In the genomic region with DNA sequence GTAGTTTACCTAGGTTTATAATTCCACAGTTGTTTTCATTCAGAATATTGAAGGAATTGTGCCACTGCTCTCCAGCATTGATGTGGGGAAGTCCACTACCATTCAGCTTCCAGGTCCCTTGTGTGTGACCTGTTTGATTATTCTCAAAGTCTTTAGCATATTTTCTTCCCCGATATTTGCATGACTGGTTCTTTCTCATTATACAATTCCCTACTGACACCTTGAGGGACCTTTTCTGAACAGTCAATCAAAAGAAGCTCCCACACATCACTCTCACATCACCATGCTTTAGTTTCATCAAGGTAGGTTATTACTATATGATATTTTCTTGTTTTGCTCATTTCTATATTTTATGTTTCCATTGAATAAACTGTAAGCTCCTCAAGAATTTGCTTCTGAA, we compare ENCODE assay signal across 24 cellular contexts.
"Had no signal": no experiment of that assay in that cellular context is flagged by ENCODE, and none has a peak within 500 bp of the region (broad histone marks: within the 10 kb centered on the region; RNA-seq: fewer than 3 reads in every experiment).

No MANE protein-coding gene starts in this region.

- FAIRE-seq: endothelial cell of umbilical vein, frontal cortex had no signal

- DNase-seq: activated CD4-positive, alpha-beta T cell treated with anti-CD3 and anti-CD28 coated beads, Interleukin-2, amount 10 ng/mL, durations not matched to agents 7 days and 5 days; activated CD4-positive, CD25-positive, alpha-beta regulatory T cell treated with anti-CD3 and anti-CD28 coated beads, Interleukin-2, amount 50 U/mL, for 72 hours; activated CD8-positive, alpha-beta T cell treated with anti-CD3 and anti-CD28 coated beads for 36 hours; brain microvascular endothelial cell; central memory CD4-positive, alpha-beta T cell; dermis blood vessel endothelial cell; effector CD8-positive, alpha-beta T cell; glutamatergic neuron; kidney glomerular epithelial cell; left ventricle myocardium inferior; natural killer cell; ovary; right cardiac atrium; stimulated activated CD4-positive, alpha-beta T cell treated with anti-CD3 and anti-CD28 coated beads, Interleukin-4, amount 100 ng/mL, for 24 hours; stimulated activated naive CD8-positive, alpha-beta T cell treated with anti-CD3 and anti-CD28 coated beads, Interleukin-15, amount 100 ng/mL, for 72 hours; tibial artery had no signal

- H3K27me3 ChIP-seq: ascending aorta, brain microvascular endothelial cell, esophagus muscularis mucosa, hepatocyte, neutrophil, ovary, tibial artery had no signal

- H3K4me1 ChIP-seq: left ventricle myocardium inferior, tibial artery had no signal

- H3K4me3 ChIP-seq: ascending aorta, esophagus muscularis mucosa, hepatocyte, left ventricle myocardium inferior, ovary, tibial artery had no signal

- H2AFZ ChIP-seq: hepatocyte had no signal

- H3K79me2 ChIP-seq: hepatocyte had no signal

- ATAC-seq: activated CD8-positive, alpha-beta T cell treated with anti-CD3 and anti-CD28 coated beads for 36 hours; activated naive CD4-positive, alpha-beta T cell treated with anti-CD3 and anti-CD28 coated beads, Interleukin-2, amount 50 U/mL, for 72 hours; natural killer cell; right cardiac atrium; stimulated activated naive CD8-positive, alpha-beta T cell treated with anti-CD3 and anti-CD28 coated beads, Interleukin-15, amount 100 ng/mL, for 72 hours had no signal

- H3K4me2 ChIP-seq: hepatocyte had no signal

- H3K27ac ChIP-seq: ascending aorta, brain microvascular endothelial cell, esophagus muscularis mucosa, hepatocyte, left ventricle myocardium inferior, neutrophil, ovary, tibial artery, VCaP had no signal

- H3K36me3 ChIP-seq: ascending aorta, brain microvascular endothelial cell, esophagus muscularis mucosa, left ventricle myocardium inferior, neutrophil, ovary, tibial artery had no signal

- H3K9me3 ChIP-seq: ascending aorta, esophagus muscularis mucosa, left ventricle myocardium inferior, neutrophil, ovary, tibial artery had no signal
